Comparison of ENCODE assay signal across 8 cellular contexts in genomic region chr11:121722431-121723256, GRCh38.
A peak's percentile ranks its signal among the peaks of the same experiment; 100 is the strongest.
DNase-seq lines count a peak whose midpoint lies in the region; ATAC-seq and TF ChIP-seq lines count a peak whose summit lies in the region.

No MANE protein-coding gene starts in this region.

- H3K36me3 ChIP-seq in mammary epithelial cell (ENCODE audit: insufficient read depth, low read length) = no peaks in the 10 kb centered on the region
- no peaks in the 10 kb centered on the region for H3K36me3 ChIP-seq in iPS-15b (ENCODE audit: control insufficient read depth, insufficient read depth, low read length)

- H3K27me3 ChIP-seq in mammary epithelial cell (ENCODE audit: insufficient read depth, low read length) = no peaks in the 10 kb centered on the region
- H3K27me3 ChIP-seq in iPS-15b (ENCODE audit: control insufficient read depth, insufficient read depth, low read length) = peaks cover 19% of the 10 kb centered on the region

- no TSS peak for BruUV-seq in mammary epithelial cell (replicated peaks; lab: Mats Ljungman, UMichigan)

- in situ Hi-C loops in mammary epithelial cell (cut with MboI; ENCODE audit: low sequenced_read_pairs in 2 of 2) = no loop called here

- H2AFZ ChIP-seq in mammary epithelial cell (ENCODE audit: low read depth, low read length) = peak overlapping the region; percentile 86

- H3K4me2 ChIP-seq in mammary epithelial cell (ENCODE audit: insufficient read depth, low read depth, low read length) = peak overlapping the region; percentile 72

- H3K9me3 ChIP-seq in mammary epithelial cell (replicated peaks; ENCODE audit: insufficient read depth, low read length) (no peaks in the 10 kb centered on the region), iPS-15b (ENCODE audit: control insufficient read depth, insufficient read depth, low read length) (no peaks in the 10 kb centered on the region)

- H4K20me1 ChIP-seq in mammary epithelial cell (ENCODE audit: insufficient read depth, low read length) = no peaks in the 10 kb centered on the region

- TF ChIP-seq CTCF in mammary epithelial cell (conservative IDR thresholded peaks at IDR 0.05 in 1 of 2, IDR thresholded peaks at IDR 0.05 in 1 of 2; ENCODE audit: extremely low read depth in 1 of 2, insufficient read depth in 1 of 2, low read depth in 1 of 2, low read length in 2 of 2) = no peak

- intact Hi-C loops in mammary epithelial cell (cut with micrococcal nuclease) = no loop called here

- H3K9ac ChIP-seq in mammary epithelial cell (ENCODE audit: insufficient read depth, low read length) = no peak overlapping the region
- no peak overlapping the region for H3K9ac ChIP-seq in iPS-15b (ENCODE audit: low read depth, low read length)

- ATAC-seq in HG02885 (IDR thresholded peaks at IDR 0.05; ENCODE audit: poor library complexity, unreplicated experiment) (no peak), GM19324 (IDR thresholded peaks at IDR 0.05; ENCODE audit: low FRiP score, unreplicated experiment) (no peak)

- H3K27ac ChIP-seq in mammary epithelial cell (ENCODE audit: insufficient read depth, low read depth, low read length) = no peak overlapping the region

- peaks cover 8% of the 10 kb centered on the region for H3K4me1 ChIP-seq in mammary epithelial cell (ENCODE audit: insufficient read depth, low read length)
- no peaks in the 10 kb centered on the region for H3K4me1 ChIP-seq in iPS-15b (ENCODE audit: control insufficient read depth, insufficient read depth, low read length)

- DNase-seq in COLO829 (ENCODE audit: low spot score) (peak; percentile 87), NCI-H2029 (lab: John Stamatoyannopoulos, UW) (peak; percentile 87), mammary epithelial cell (peak; percentile 22), retina (peak; percentile 92), RKO (ENCODE audit: low spot score) (no peak)

- WGBS in mammary epithelial cell (ENCODE audit: low coverage, missing lambda C conversion rate) = 12% methylated on average over 10 of the region's 47 CpGs

- dilution Hi-C loops in mammary epithelial cell (cut with HindIII; ENCODE audit: low sequenced_read_pairs) = no loop called here

- CTCF ChIA-PET in mammary epithelial cell (lab: Charles Lee; ENCODE audit: low non-redundant PET) = interaction anchor here (0.7 kb wide), 1 partner anchor 622 kb away, joined by 3 read pairs; no protein-coding TSS in a partner anchor

- no peaks in the 10 kb centered on the region for H3K79me2 ChIP-seq in mammary epithelial cell (ENCODE audit: insufficient read depth, low read length)

- peak overlapping the region; percentile 1 to 37 (median 10) for H3K4me3 ChIP-seq in mammary epithelial cell (replicated peaks in 1 of 3; ENCODE audit: insufficient read depth in 1 of 3, low read depth in 2 of 3, low read length in 3 of 3)
- peak overlapping the region; percentile 75 for H3K4me3 ChIP-seq in iPS-15b (ENCODE audit: low read depth, low read length)
